In the genomic region with DNA sequence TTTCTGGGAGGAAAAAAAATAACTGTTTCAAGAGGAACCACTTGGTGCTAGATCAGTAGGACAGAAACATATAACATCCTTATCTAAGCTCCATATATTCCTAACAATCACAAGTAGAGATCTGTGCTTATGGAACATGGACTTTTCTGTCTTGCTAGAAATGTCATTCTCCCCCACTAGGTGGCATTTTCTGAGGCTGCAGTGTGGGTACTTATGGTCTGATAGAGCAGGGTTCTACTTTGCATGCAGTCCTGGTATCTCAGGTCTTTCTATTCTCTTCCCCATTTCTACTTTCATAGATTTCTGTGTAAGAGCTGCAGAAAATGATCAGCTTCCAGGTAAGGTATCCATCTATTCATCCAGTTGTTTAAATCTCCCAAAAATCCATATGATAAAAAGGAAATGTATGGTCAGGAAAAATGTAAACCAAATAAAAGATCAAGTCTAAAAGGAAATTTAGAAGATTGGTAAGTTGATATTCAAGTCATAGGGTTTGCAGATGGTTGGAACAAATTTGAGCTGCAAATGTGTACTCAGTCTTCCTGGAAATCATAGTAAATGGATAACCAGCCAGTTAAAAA, we compare ENCODE assay signal across 2 cellular contexts.
TF ChIP-seq lines count a peak whose summit lies in the region.

No MANE protein-coding gene starts in this region.

TF ChIP-seq in K562, 482 proteins besides CTCF, POLR2A, EP300 and RAD21 (continued from another document and continues in another):
- TF ChIP-seq, protein P1, sequence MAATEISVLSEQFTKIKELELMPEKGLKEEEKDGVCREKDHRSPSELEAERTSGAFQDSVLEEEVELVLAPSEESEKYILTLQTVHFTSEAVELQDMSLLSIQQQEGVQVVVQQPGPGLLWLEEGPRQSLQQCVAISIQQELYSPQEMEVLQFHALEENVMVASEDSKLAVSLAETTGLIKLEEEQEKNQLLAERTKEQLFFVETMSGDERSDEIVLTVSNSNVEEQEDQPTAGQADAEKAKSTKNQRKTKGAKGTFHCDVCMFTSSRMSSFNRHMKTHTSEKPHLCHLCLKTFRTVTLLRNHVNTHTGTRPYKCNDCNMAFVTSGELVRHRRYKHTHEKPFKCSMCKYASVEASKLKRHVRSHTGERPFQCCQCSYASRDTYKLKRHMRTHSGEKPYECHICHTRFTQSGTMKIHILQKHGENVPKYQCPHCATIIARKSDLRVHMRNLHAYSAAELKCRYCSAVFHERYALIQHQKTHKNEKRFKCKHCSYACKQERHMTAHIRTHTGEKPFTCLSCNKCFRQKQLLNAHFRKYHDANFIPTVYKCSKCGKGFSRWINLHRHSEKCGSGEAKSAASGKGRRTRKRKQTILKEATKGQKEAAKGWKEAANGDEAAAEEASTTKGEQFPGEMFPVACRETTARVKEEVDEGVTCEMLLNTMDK (IDR thresholded peaks at IDR 0.05; ENCODE audit: borderline replicate concordance, insufficient read depth, low read depth, low read length, poor library complexity, severe bottlenecking): peak; percentile 50
- TF ChIP-seq REST (CRISPR knock-in tag; IDR thresholded peaks at IDR 0.05; ENCODE audit: low read depth): no peak
- TF ChIP-seq TFE3 (CRISPR knock-in tag; IDR thresholded peaks at IDR 0.05): no peak
- no peak for TF ChIP-seq ZNF609 (CRISPR knock-in tag; IDR thresholded peaks at IDR 0.05; ENCODE audit: borderline replicate concordance)
- no peak for TF ChIP-seq BHLHE40 (IDR thresholded peaks at IDR 0.05; ENCODE audit: low read length)
- no peak for TF ChIP-seq PRMT5 (CRISPR knock-in tag; IDR thresholded peaks at IDR 0.05)

TF ChIP-seq in HepG2, 621 proteins besides CTCF, POLR2A, EP300 and RAD21 (continued from another document and continues in another):
- 0 out of 2 replicates have a peak, but pooled peaks have one; percentile 38 for TF ChIP-seq HNF1A (IDR thresholded peaks at IDR 0.05; ENCODE audit: low read depth)
- peak; percentile 38; the same call in 1 of the 2 replicates for TF ChIP-seq HNF1A (CRISPR knock-in tag; IDR thresholded peaks at IDR 0.05; ENCODE audit: borderline replicate concordance)
- TF ChIP-seq NR0B2 (CRISPR knock-in tag; IDR thresholded peaks at IDR 0.05): no peak
- TF ChIP-seq ZNF253 (CRISPR knock-in tag; IDR thresholded peaks at IDR 0.05; ENCODE audit: borderline replicate concordance): no peak
- TF ChIP-seq ZBTB1 (CRISPR knock-in tag; IDR thresholded peaks at IDR 0.05; ENCODE audit: borderline replicate concordance): no peak
- 0 out of 2 replicates have a peak, but pooled peaks have one; percentile 29 for TF ChIP-seq ZNF205 (CRISPR knock-in tag; IDR thresholded peaks at IDR 0.05)
- peak; percentile 4; the same call in 1 of the 2 replicates for TF ChIP-seq HNF4A (CRISPR knock-in tag; IDR thresholded peaks at IDR 0.05)
- no peak for TF ChIP-seq ZSCAN9 (CRISPR knock-in tag; IDR thresholded peaks at IDR 0.05; ENCODE audit: borderline replicate concordance)
- TF ChIP-seq ZNF672 (CRISPR knock-in tag; IDR thresholded peaks at IDR 0.05): no peak
- no peak for TF ChIP-seq POLR2AphosphoS2 (IDR thresholded peaks at IDR 0.05; ENCODE audit: low read depth, low read length)
- TF ChIP-seq ESRRA (CRISPR knock-in tag; IDR thresholded peaks at IDR 0.05; ENCODE audit: low read depth): no peak
- TF ChIP-seq RXRB (CRISPR knock-in tag; IDR thresholded peaks at IDR 0.05; ENCODE audit: borderline replicate concordance): peak; percentile 57; the same call in 1 of the 2 replicates
- 0 out of 2 replicates have a peak, but pooled peaks have one; percentile 37 for TF ChIP-seq IRF2 (CRISPR knock-in tag; IDR thresholded peaks at IDR 0.05)
- TF ChIP-seq, protein P2, sequence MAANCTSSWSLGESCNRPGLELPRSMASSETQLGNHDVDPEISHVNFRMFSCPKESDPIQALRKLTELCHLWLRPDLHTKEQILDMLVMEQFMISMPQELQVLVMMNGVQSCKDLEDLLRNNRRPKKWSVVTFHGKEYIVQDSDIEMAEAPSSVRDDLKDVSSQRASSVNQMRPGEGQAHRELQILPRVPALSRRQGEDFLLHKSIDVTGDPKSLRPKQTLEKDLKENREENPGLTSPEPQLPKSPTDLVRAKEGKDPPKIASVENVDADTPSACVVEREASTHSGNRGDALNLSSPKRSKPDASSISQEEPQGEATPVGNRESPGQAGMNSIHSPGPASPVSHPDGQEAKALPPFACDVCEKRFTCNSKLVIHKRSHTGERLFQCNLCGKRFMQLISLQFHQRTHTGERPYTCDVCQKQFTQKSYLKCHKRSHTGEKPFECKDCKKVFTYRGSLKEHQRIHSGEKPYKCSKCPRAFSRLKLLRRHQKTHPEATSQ (CRISPR knock-in tag; IDR thresholded peaks at IDR 0.05; ENCODE audit: borderline replicate concordance): 0 out of 2 replicates have a peak, but pooled peaks have one; percentile 18
- no peak for TF ChIP-seq ZNF616 (CRISPR knock-in tag; IDR thresholded peaks at IDR 0.05; ENCODE audit: low read depth)
- TF ChIP-seq BCL6 (CRISPR knock-in tag; IDR thresholded peaks at IDR 0.05): 0 out of 2 replicates have a peak, but pooled peaks have one; percentile 12
- peak; percentile 50 to 62; a peak in 3 of 4 replicates for TF ChIP-seq HMGXB4 (CRISPR knock-in tag; IDR thresholded peaks at IDR 0.05; ENCODE audit: borderline replicate concordance in 1 of 2, low read depth in 1 of 2)
- 0 out of 2 replicates have a peak, but pooled peaks have one; percentile 21 for TF ChIP-seq ZBTB25 (CRISPR knock-in tag; IDR thresholded peaks at IDR 0.05)
- peak; percentile 20; the same call in 1 of the 2 replicates for TF ChIP-seq ZMYM3 (CRISPR knock-in tag; IDR thresholded peaks at IDR 0.05)
- TF ChIP-seq PATZ1 (CRISPR knock-in tag; IDR thresholded peaks at IDR 0.05): peak; percentile 25; the same call in 1 of the 2 replicates
- TF ChIP-seq ZNF24 (IDR thresholded peaks at IDR 0.05): no peak
- TF ChIP-seq STAG1 (CRISPR knock-in tag; IDR thresholded peaks at IDR 0.05): peak; percentile 40; the same call in 1 of the 2 replicates
- no peak for TF ChIP-seq MEF2D (CRISPR knock-in tag; IDR thresholded peaks at IDR 0.05)
- TF ChIP-seq ZNF784 (CRISPR knock-in tag; IDR thresholded peaks at IDR 0.05; ENCODE audit: borderline replicate concordance): no peak
- TF ChIP-seq, protein P3, sequence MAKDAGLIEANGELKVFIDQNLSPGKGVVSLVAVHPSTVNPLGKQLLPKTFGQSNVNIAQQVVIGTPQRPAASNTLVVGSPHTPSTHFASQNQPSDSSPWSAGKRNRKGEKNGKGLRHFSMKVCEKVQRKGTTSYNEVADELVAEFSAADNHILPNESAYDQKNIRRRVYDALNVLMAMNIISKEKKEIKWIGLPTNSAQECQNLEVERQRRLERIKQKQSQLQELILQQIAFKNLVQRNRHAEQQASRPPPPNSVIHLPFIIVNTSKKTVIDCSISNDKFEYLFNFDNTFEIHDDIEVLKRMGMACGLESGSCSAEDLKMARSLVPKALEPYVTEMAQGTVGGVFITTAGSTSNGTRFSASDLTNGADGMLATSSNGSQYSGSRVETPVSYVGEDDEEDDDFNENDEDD (CRISPR knock-in tag; IDR thresholded peaks at IDR 0.05; ENCODE audit: borderline replicate concordance): no peak
- no peak for TF ChIP-seq ZMYM4 (CRISPR knock-in tag; IDR thresholded peaks at IDR 0.05)
- peak; percentile 52 for TF ChIP-seq TEAD3 (CRISPR knock-in tag; optimal IDR thresholded peaks at IDR 0.05; ENCODE audit: borderline replicate concordance)
- TF ChIP-seq EHMT2 (IDR thresholded peaks at IDR 0.05; ENCODE audit: borderline replicate concordance, low read depth, low read length): no peak
- TF ChIP-seq SMC3 (IDR thresholded peaks at IDR 0.05; ENCODE audit: low read length): peak; percentile 46
- TF ChIP-seq TGIF2 (CRISPR knock-in tag; IDR thresholded peaks at IDR 0.05): peak; percentile 30; the same call in 1 of the 2 replicates
- TF ChIP-seq, protein P4, sequence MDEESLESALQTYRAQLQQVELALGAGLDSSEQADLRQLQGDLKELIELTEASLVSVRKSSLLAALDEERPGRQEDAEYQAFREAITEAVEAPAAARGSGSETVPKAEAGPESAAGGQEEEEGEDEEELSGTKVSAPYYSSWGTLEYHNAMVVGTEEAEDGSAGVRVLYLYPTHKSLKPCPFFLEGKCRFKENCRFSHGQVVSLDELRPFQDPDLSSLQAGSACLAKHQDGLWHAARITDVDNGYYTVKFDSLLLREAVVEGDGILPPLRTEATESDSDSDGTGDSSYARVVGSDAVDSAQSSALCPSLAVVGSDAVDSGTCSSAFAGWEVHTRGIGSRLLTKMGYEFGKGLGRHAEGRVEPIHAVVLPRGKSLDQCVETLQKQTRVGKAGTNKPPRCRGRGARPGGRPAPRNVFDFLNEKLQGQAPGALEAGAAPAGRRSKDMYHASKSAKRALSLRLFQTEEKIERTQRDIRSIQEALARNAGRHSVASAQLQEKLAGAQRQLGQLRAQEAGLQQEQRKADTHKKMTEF (CRISPR knock-in tag; IDR thresholded peaks at IDR 0.05): peak; percentile 44; the same call in 1 of the 2 replicates
- TF ChIP-seq PPARG (CRISPR knock-in tag; conservative IDR thresholded peaks at IDR 0.05): 0 out of 2 replicates have a peak, but pooled peaks have one; percentile 41
- 0 out of 2 replicates have a peak, but pooled peaks have one; percentile 36 for TF ChIP-seq RCOR2 (CRISPR knock-in tag; IDR thresholded peaks at IDR 0.05)
- no peak for TF ChIP-seq GABPA (IDR thresholded peaks at IDR 0.05; ENCODE audit: low read depth, low read length)
- TF ChIP-seq GABPA (CRISPR knock-in tag; IDR thresholded peaks at IDR 0.05; ENCODE audit: low read depth): 0 out of 2 replicates have a peak, but pooled peaks have one; percentile 13
- TF ChIP-seq MAZ (IDR thresholded peaks at IDR 0.05; ENCODE audit: borderline replicate concordance, low read depth, low read length): no peak
- no peak for TF ChIP-seq MAZ (CRISPR knock-in tag; IDR thresholded peaks at IDR 0.05; ENCODE audit: low read depth)
